In genomic region chr9:123339666-123340414, GRCh38 we compare ENCODE assay signal across 8 cellular contexts. TPM values are rescaled to one million over a fixed set of nuclear protein-coding genes. Genes with fewer than 3 reads are reported as not detected.
DNase-seq lines count a peak whose midpoint lies in the region; ATAC-seq and TF ChIP-seq lines count a peak whose summit lies in the region.

No MANE protein-coding gene starts in this region.

- 0 out of 2 replicates have a peak, but pooled peaks cover 4% of the 10 kb centered on the region for H3F3A ChIP-seq in OCI-LY1 (ENCODE audit: insufficient read depth, low read length)

- H3K79me2 ChIP-seq in OCI-LY1 (ENCODE audit: insufficient read depth, low read length) (no peaks in the 10 kb centered on the region), osteoblast (ENCODE audit: insufficient read depth, low read length) (no peaks in the 10 kb centered on the region)

- ATAC-seq in GM18502 (IDR thresholded peaks at IDR 0.05; ENCODE audit: poor library complexity, unreplicated experiment) (peak; percentile 45), HG02610 (IDR thresholded peaks at IDR 0.05; ENCODE audit: unreplicated experiment) (peak; percentile 44)

- H3K4me1 ChIP-seq in OCI-LY1 (ENCODE audit: insufficient read depth, low read length, severe bottlenecking) (peaks cover 99% of the 10 kb centered on the region), osteoblast (ENCODE audit: insufficient read depth, low read length) (peaks cover 9% of the 10 kb centered on the region)

- peak overlapping the region; percentile 89 for H3K9ac ChIP-seq in OCI-LY1 (ENCODE audit: low read length)

- TF ChIP-seq CTCF in OCI-LY1 (IDR thresholded peaks at IDR 0.05; ENCODE audit: low read length): no peak
- no peak for TF ChIP-seq CTCF in brain microvascular endothelial cell (IDR thresholded peaks at IDR 0.05; ENCODE audit: low read depth, low read length, missing control alignments)
- TF ChIP-seq CTCF in osteoblast (IDR thresholded peaks at IDR 0.05; ENCODE audit: extremely low read depth, low read depth, low read length): no peak

- H3K9me2 ChIP-seq in OCI-LY1 (ENCODE audit: low read depth, low read length): no peaks in the 10 kb centered on the region

- H3K27me3 ChIP-seq in OCI-LY1 (ENCODE audit: insufficient read depth, low read length): no peaks in the 10 kb centered on the region
- no peaks in the 10 kb centered on the region for H3K27me3 ChIP-seq in brain microvascular endothelial cell (replicated peaks)
- H3K27me3 ChIP-seq in osteoblast (ENCODE audit: insufficient read depth, low read length): no peaks in the 10 kb centered on the region

- H3K36me3 ChIP-seq in OCI-LY1 (ENCODE audit: insufficient read depth, low read length) (no peaks in the 10 kb centered on the region), brain microvascular endothelial cell (replicated peaks) (no peaks in the 10 kb centered on the region), osteoblast (ENCODE audit: insufficient read depth, low read length) (no peaks in the 10 kb centered on the region)

- H3K4me2 ChIP-seq in OCI-LY1 (ENCODE audit: low read length): peak overlapping the region; percentile 80
- peak overlapping the region; percentile 41 for H3K4me2 ChIP-seq in osteoblast (ENCODE audit: insufficient read depth, low read length)

- peak overlapping the region; percentile 100 for H3K27ac ChIP-seq in OCI-LY1 (ENCODE audit: low read depth, low read length, poor library complexity, severe bottlenecking)
- H3K27ac ChIP-seq in brain microvascular endothelial cell: peak overlapping the region; percentile 42
- H3K27ac ChIP-seq in osteoblast (ENCODE audit: low read depth, low read length): no peak overlapping the region

- H3K4me3 ChIP-seq in OCI-LY1 (ENCODE audit: low read depth, low read length, poor library complexity, severe bottlenecking): peak overlapping the region; percentile 56
- H3K4me3 ChIP-seq in brain microvascular endothelial cell (ENCODE audit: low read depth, low read length): no peak overlapping the region
- H3K4me3 ChIP-seq in osteoblast (ENCODE audit: insufficient read depth, low read length): no peak overlapping the region

- H3K9me3 ChIP-seq in OCI-LY1 (ENCODE audit: low read length): no peaks in the 10 kb centered on the region
- H3K9me3 ChIP-seq in osteoblast (ENCODE audit: low read depth, low read length): no peaks in the 10 kb centered on the region

- H2AFZ ChIP-seq in OCI-LY1 (ENCODE audit: low read length): no peak overlapping the region
- peak overlapping the region; percentile 55 for H2AFZ ChIP-seq in osteoblast (ENCODE audit: low read length)

- in situ Hi-C loops in brain microvascular endothelial cell (cut with HindIII; ENCODE audit: low pct_ligation_motif_present, low sequenced_read_pairs): loop anchor here (25.0 kb wide), 1 partner anchor 228 kb away; no protein-coding TSS in a partner anchor

- DNase-seq in brain microvascular endothelial cell (no peak), osteoblast (ENCODE audit: insufficient read length, low spot score, missing footprints) (peak; percentile 26), NCI-H2196 (lab: John Stamatoyannopoulos, UW; ENCODE audit: unreplicated experiment) (no peak), T1000 (lab: John Stamatoyannopoulos, UW) (no peak)
- DNase-seq in activated effector memory CD4-positive, alpha-beta T cell treated with anti-CD3 and anti-CD28 coated beads, Interleukin-2, amount 50 U/mL, for 16 hours: no peak

- H4K20me1 ChIP-seq in OCI-LY1 (ENCODE audit: insufficient read depth, low read length): no peaks in the 10 kb centered on the region
- no peaks in the 10 kb centered on the region for H4K20me1 ChIP-seq in osteoblast (ENCODE audit: insufficient read depth, low read length)

RNA-seq across cellular contexts. Expression of gene CRB2, which starts 16.2 kb away (rescaled TPM):
- not detected in 2 replicates for total RNA-seq in osteoblast
